ENCODE assay signal across 7 cellular contexts in genomic region chr1:235085411-235086117, GRCh38. TPM values are rescaled to one million over a fixed set of nuclear protein-coding genes. Genes with fewer than 3 reads are reported as not detected.
DNase-seq lines count a peak whose midpoint lies in the region; ATAC-seq, FAIRE-seq and TF ChIP-seq lines count a peak whose summit lies in the region.
"Not testable (repeated sequence)": the region's sequence is repeated elsewhere in the genome, so short reads cannot be mapped to it uniquely, and the experiment has no call there.

No MANE protein-coding gene starts in this region.

- peak overlapping the region; percentile 38; the same call in 1 of the 2 replicates for H2AFZ ChIP-seq in K562 (ENCODE audit: low read depth, low read length)
- H2AFZ ChIP-seq in HepG2 (ENCODE audit: low read length); neural progenitor cell (replicated peaks): not testable (repeated sequence)

- not testable (repeated sequence) for H3K9me1 ChIP-seq in K562 (ENCODE audit: control insufficient read depth, insufficient read depth, low read length)

- DNase-seq in Panc1 (ENCODE audit: low read depth, low spot score); K562 (ENCODE audit: extremely low read depth in 1 of 4, low spot score in 3 of 4); neural progenitor cell (ENCODE audit: low spot score): not testable (repeated sequence)
- DNase-seq in HepG2 (ENCODE audit: low spot score) = peak; percentile 69

- H3K4me1 Mint-ChIP-seq in neural progenitor cell = peaks cover 35% of the 10 kb centered on the region
- peaks cover 14% of the 10 kb centered on the region for H3K4me1 Mint-ChIP-seq in stimulated activated memory B cell treated with anti-CD40 and anti-IgM and Interleukin-4, amounts not matched to agents 10 μg/mL and 1 μg/mL and 100 μg/mL, for 72 hours

- not testable (repeated sequence) for BruUV-seq in Panc1 (replicated peaks; lab: Mats Ljungman, UMichigan); K562 (replicated peaks; lab: Mats Ljungman, UMichigan); HepG2 (replicated peaks; lab: Mats Ljungman, UMichigan)

- in situ Hi-C loops in Panc1 (cut with HindIII; ENCODE audit: low pct_unique_long_range_greater_than_20kb, low sequenced_read_pairs) = not testable (repeated sequence)
- in situ Hi-C loops in K562 (cut with MboI) (loop anchor here (10.0 kb wide), 1 partner anchor 331 kb away; no protein-coding TSS in a partner anchor), HepG2 (cut with HindIII; ENCODE audit: extremely low pct_ligation_motif_present, low pct_unique_long_range_greater_than_20kb) (loop anchor here (10.0 kb wide), 2 partner anchors 191 to 361 kb away; no protein-coding TSS in a partner anchor)

- TF ChIP-seq CTCF in 22Rv1 (IDR thresholded peaks at IDR 0.05); Panc1 (IDR thresholded peaks at IDR 0.05); K562 (IDR thresholded peaks at IDR 0.05 in 2 of 3, conservative IDR thresholded peaks at IDR 0.05 in 1 of 3; ENCODE audit: insufficient read depth in 2 of 3, low read depth in 1 of 3, low read length in 3 of 3); HepG2 (CRISPR knock-in tag; IDR thresholded peaks at IDR 0.05); neural progenitor cell (IDR thresholded peaks at IDR 0.05): not testable (repeated sequence)

- H3K9me3 ChIP-seq in BLaER1 treated with 17β-estradiol and CSF1 and Interleukin-3, amounts not matched to agents 10 nM and 100 nM (replicated peaks in 1 of 11); Panc1 (ENCODE audit: control insufficient read depth, insufficient read depth, low read depth, low read length); K562 (replicated peaks; ENCODE audit: control insufficient read depth, insufficient read depth, low read depth, low read length); HepG2 (ENCODE audit: low read length); neural progenitor cell (ENCODE audit: low read depth): not testable (repeated sequence)

- peak overlapping the region in 6 of 11 experiments; percentile 8 to 74 (median 54); a peak in 8 of 22 replicates for H3K9ac ChIP-seq in BLaER1 treated with 17β-estradiol and CSF1 and Interleukin-3, amounts not matched to agents 10 nM and 100 nM
- H3K9ac ChIP-seq in K562 (ENCODE audit: insufficient read depth in 1 of 2, low read depth in 2 of 2, low read length in 2 of 2); neural progenitor cell: not testable (repeated sequence)
- 0 out of 2 replicates have a peak overlapping the region, but pooled peaks have one; percentile 0 for H3K9ac ChIP-seq in HepG2 (ENCODE audit: insufficient read depth, low read depth, low read length)

- POLR2A ChIA-PET in Panc1 (lab: Charles Lee) = not testable (repeated sequence)
- POLR2A ChIA-PET in K562 (lab: Yijun Ruan, JAX) = interaction anchor here (0.6 to 0.7 kb wide), 2 partner anchors 148 to 358 kb away, joined by 3 read pairs; no protein-coding TSS in a partner anchor
- POLR2A ChIA-PET in HepG2 (lab: Yijun Ruan, JAX) = interaction anchor here (0.7 to 7.8 kb wide), 15 partner anchors 11 to 586 kb away, joined by 3 to 117 read pairs (median 4); no protein-coding TSS in a partner anchor

- not testable (repeated sequence) for TF ChIP-seq EP300 in K562 (IDR thresholded peaks at IDR 0.05; ENCODE audit: low read length); HepG2 (IDR thresholded peaks at IDR 0.05; ENCODE audit: low read depth in 2 of 2, low read length in 2 of 2)
- 0 out of 2 replicates have a peak, but pooled peaks have one; percentile 43 for TF ChIP-seq EP300 in HepG2 (CRISPR knock-in tag; IDR thresholded peaks at IDR 0.05; ENCODE audit: borderline replicate concordance)

- not testable (repeated sequence) for H3K36me3 ChIP-seq in BLaER1 treated with 17β-estradiol and CSF1 and Interleukin-3, amounts not matched to agents 10 nM and 100 nM; Panc1 (ENCODE audit: control insufficient read depth, insufficient read depth, low read length); K562 (ENCODE audit: control insufficient read depth, insufficient read depth, low read length); HepG2 (replicated peaks in 1 of 2; ENCODE audit: control insufficient read depth in 1 of 2, insufficient read depth in 2 of 2, low read length in 2 of 2); neural progenitor cell

- H3F3A ChIP-seq in neural progenitor cell (ENCODE audit: low read depth) = peaks cover 33% of the 10 kb centered on the region

- intact Hi-C loops in Panc1 (cut with micrococcal nuclease; ENCODE audit: unreplicated experiment); K562 (cut with micrococcal nuclease): not testable (repeated sequence)
- intact Hi-C loops in HepG2 (cut with micrococcal nuclease; ENCODE audit: unreplicated experiment) = loop anchor here (10.0 kb wide), 1 partner anchor 331 kb away; no protein-coding TSS in a partner anchor

- H3K36me3 Mint-ChIP-seq in neural progenitor cell; stimulated activated memory B cell treated with anti-CD40 and anti-IgM and Interleukin-4, amounts not matched to agents 10 μg/mL and 1 μg/mL and 100 μg/mL, for 72 hours: not testable (repeated sequence)

- H3K27me3 ChIP-seq in BLaER1 treated with 17β-estradiol and CSF1 and Interleukin-3, amounts not matched to agents 10 nM and 100 nM; Panc1 (ENCODE audit: control insufficient read depth, insufficient read depth, low read length); K562 (ENCODE audit: control insufficient read depth in 2 of 2, insufficient read depth in 2 of 2, low read length in 2 of 2); HepG2 (ENCODE audit: control insufficient read depth in 1 of 2, insufficient read depth in 2 of 2, low read length in 2 of 2); neural progenitor cell: not testable (repeated sequence)

- ATAC-seq in Panc1; K562; HepG2; stimulated activated memory B cell treated with anti-CD40 and anti-IgM and Interleukin-4, amounts not matched to agents 10 μg/mL and 1 μg/mL and 100 μg/mL, for 72 hours: not testable (repeated sequence)

- H3K27ac Mint-ChIP-seq in neural progenitor cell = not testable (repeated sequence)
- H3K27ac Mint-ChIP-seq in stimulated activated memory B cell treated with anti-CD40 and anti-IgM and Interleukin-4, amounts not matched to agents 10 μg/mL and 1 μg/mL and 100 μg/mL, for 72 hours = peak overlapping the region; percentile 17

- not testable (repeated sequence) for H3K27me3 Mint-ChIP-seq in neural progenitor cell (ENCODE audit: insufficient read depth, low read depth); stimulated activated memory B cell treated with anti-CD40 and anti-IgM and Interleukin-4, amounts not matched to agents 10 μg/mL and 1 μg/mL and 100 μg/mL, for 72 hours

- TF ChIP-seq RAD21 in K562 (CRISPR knock-in tag; conservative IDR thresholded peaks at IDR 0.05 in 1 of 2, IDR thresholded peaks at IDR 0.05 in 1 of 2); HepG2 (CRISPR knock-in tag; IDR thresholded peaks at IDR 0.05): not testable (repeated sequence)

- not testable (repeated sequence) for H4K20me1 ChIP-seq in BLaER1 treated with 17β-estradiol and CSF1 and Interleukin-3, amounts not matched to agents 10 nM and 100 nM; K562 (replicated peaks; ENCODE audit: control insufficient read depth, insufficient read depth, low read length); HepG2 (ENCODE audit: insufficient read depth, low read length); neural progenitor cell (ENCODE audit: low read depth)

- not testable (repeated sequence) for H3K4me3 ChIP-seq in BLaER1 treated with 17β-estradiol and CSF1 and Interleukin-3, amounts not matched to agents 10 nM and 100 nM; Panc1 (ENCODE audit: low read depth in 2 of 2, low read length in 2 of 2); K562; HepG2 (replicated peaks in 1 of 3; ENCODE audit: insufficient read depth in 1 of 3, low read depth in 2 of 3, low read length in 3 of 3); neural progenitor cell

- H3K27ac ChIP-seq in 22Rv1 (peak overlapping the region; percentile 69), Panc1 (ENCODE audit: low read length) (peak overlapping the region; percentile 100), HepG2 (ENCODE audit: extremely low read length, insufficient read depth, low read length) (peak overlapping the region; percentile 55)
- peak overlapping the region in 8 of 11 experiments; percentile 32 to 96 (median 88); a peak in 12 of 22 replicates for H3K27ac ChIP-seq in BLaER1 treated with 17β-estradiol and CSF1 and Interleukin-3, amounts not matched to agents 10 nM and 100 nM
- H3K27ac ChIP-seq in K562 (ENCODE audit: extremely low read depth, low read depth, low read length); neural progenitor cell: not testable (repeated sequence)

- peaks cover 48 to 58% (median 56%) of the 10 kb centered on the region in 10 experiments for H3K4me1 ChIP-seq in BLaER1 treated with 17β-estradiol and CSF1 and Interleukin-3, amounts not matched to agents 10 nM and 100 nM
- H3K4me1 ChIP-seq in Panc1 (ENCODE audit: control insufficient read depth, insufficient read depth, low read length) = peaks cover 47% of the 10 kb centered on the region
- peaks cover 15 to 16% of the 10 kb centered on the region in 2 experiments for H3K4me1 ChIP-seq in K562 (replicated peaks in 1 of 2; ENCODE audit: control insufficient read depth in 2 of 2, insufficient read depth in 2 of 2, low read length in 2 of 2)
- H3K4me1 ChIP-seq in HepG2 (ENCODE audit: insufficient read depth, low read length) = peaks cover 54% of the 10 kb centered on the region
- peaks cover 21% of the 10 kb centered on the region for H3K4me1 ChIP-seq in neural progenitor cell

- not testable (repeated sequence) for H3K79me2 ChIP-seq in K562 (ENCODE audit: control insufficient read depth, insufficient read depth, low read length); HepG2 (ENCODE audit: insufficient read depth, low read length); neural progenitor cell (ENCODE audit: low read depth)

- CTCF ChIA-PET in Panc1 (lab: Charles Lee); K562 (lab: Yijun Ruan, JAX; ENCODE audit: low intra/inter-chr PET ratio); HepG2 (lab: Yijun Ruan, JAX; ENCODE audit: low intra/inter-chr PET ratio, low total read pairs): not testable (repeated sequence)

- 52% methylated on average over 12 of the region's 12 CpGs for WGBS in K562 (ENCODE audit: insufficient coverage, low coverage, missing lambda C conversion rate)
- WGBS in HepG2 (ENCODE audit: low lambda C conversion rate) = 58% methylated on average over 12 of the region's 12 CpGs

- H3K9me3 Mint-ChIP-seq in neural progenitor cell; stimulated activated memory B cell treated with anti-CD40 and anti-IgM and Interleukin-4, amounts not matched to agents 10 μg/mL and 1 μg/mL and 100 μg/mL, for 72 hours: not testable (repeated sequence)

- not testable (repeated sequence) for TF ChIP-seq POLR2A in K562 (conservative IDR thresholded peaks at IDR 0.05); HepG2 (IDR thresholded peaks at IDR 0.05; ENCODE audit: insufficient read depth in 1 of 2, low read depth in 2 of 2, low read length in 2 of 2)

- H3K4me2 ChIP-seq in BLaER1 treated with 17β-estradiol and CSF1 and Interleukin-3, amounts not matched to agents 10 nM and 100 nM = peak overlapping the region in 10 of 11 experiments; percentile 48 to 90 (median 83); a peak in 16 of 22 replicates
- H3K4me2 ChIP-seq in K562 (ENCODE audit: insufficient read depth, low read length); neural progenitor cell: not testable (repeated sequence)
- 0 out of 2 replicates have a peak overlapping the region, but pooled peaks have one; percentile 16 for H3K4me2 ChIP-seq in HepG2 (ENCODE audit: low read depth, low read length)

- not testable (repeated sequence) for FAIRE-seq in K562 (lab: Jason Lieb, UNC)
- FAIRE-seq in HepG2 (lab: Jason Lieb, UNC) = peak; percentile 40

- H3K4me3 Mint-ChIP-seq in neural progenitor cell = peak overlapping the region; percentile 10
- not testable (repeated sequence) for H3K4me3 Mint-ChIP-seq in stimulated activated memory B cell treated with anti-CD40 and anti-IgM and Interleukin-4, amounts not matched to agents 10 μg/mL and 1 μg/mL and 100 μg/mL, for 72 hours

RNA-seq across cellular contexts. Expression of gene TOMM20, which starts 43.1 kb away (rescaled TPM):
- total RNA-seq in Panc1 (2021; ENCODE audit: unreplicated experiment) (101 TPM), K562 (2014; rRNA removed) (136 and 154 TPM in 2 replicates), K562 (2014; rRNA removed; fragmentation: Illumina TruSeq; extraction: Trizol) (165 and 211 TPM in 2 replicates), K562 (2015; rRNA removed; fragmentation: Illumina TruSeq; extraction: Trizol) (124 and 131 TPM in 2 replicates), K562 (2021) (222 and 252 TPM in 2 replicates), HepG2 (2016; rRNA removed; fragmentation: Illumina TruSeq; extraction: Trizol) (138 and 153 TPM in 2 replicates), neural progenitor cell (ENCODE audit: low replicate concordance) (154 and 212 TPM in 2 replicates)
- polyA plus RNA-seq in Panc1 (2012; ENCODE audit: insufficient read length) = 73.5 TPM
- 63.5 and 133 TPM in 2 replicates for total RNA-seq in K562 (2011; cell fraction: chromatin; rRNA removed; ENCODE audit: low replicate concordance)
- total RNA-seq in K562 (2011; cell fraction: nucleolus; rRNA removed) = 96.9 and 106 TPM in 2 replicates
- total RNA-seq in K562 (2011; cell fraction: nucleoplasm; rRNA removed) = 165 and 259 TPM in 2 replicates
- polyA plus RNA-seq in K562 (2011; rRNA removed) (334 and 469 TPM in 2 replicates), K562 (2014; fragmentation: Illumina TruSeq; extraction: Trizol) (231 and 254 TPM in 2 replicates), K562 (2014; fragmentation: Nextera tagmentation; extraction: Ambion mirVana) (100 to 1,000 TPM in 1 of 2 experiments, 10 to 100 TPM in 1; 70.6 to 102 TPM), K562 (2014; rRNA removed) (159 and 165 TPM in 2 replicates), HepG2 (2011; rRNA removed) (298 and 376 TPM in 2 replicates)
- 47.6 and 124 TPM in 2 replicates for polyA plus RNA-seq in K562 (2011; cell fraction: cytosol; rRNA removed)
- polyA plus RNA-seq in K562 (2011; cell fraction: nucleus; rRNA removed) = 46.1 and 107 TPM in 2 replicates
- polyA plus RNA-seq in K562 (2012) = 197 and 293 TPM in 2 replicates
- 154 and 231 TPM in 2 replicates for polyA minus RNA-seq in K562 (2011; rRNA and poly(A)+ RNA removed)
- polyA minus RNA-seq in K562 (2011; cell fraction: cytosol; rRNA and poly(A)+ RNA removed) = 110 and 119 TPM in 2 replicates
- polyA minus RNA-seq in K562 (2011; cell fraction: nucleus; rRNA and poly(A)+ RNA removed) = 35.9 and 64.5 TPM in 2 replicates
- 69.4 and 87.9 TPM in 2 replicates for total RNA-seq in HepG2 (2016; cell fraction: cytosol; rRNA removed; fragmentation: Illumina TruSeq; extraction: Trizol; ENCODE audit: low read depth)
- total RNA-seq in HepG2 (2016; cell fraction: insoluble cytoplasmic fraction; rRNA removed; fragmentation: Illumina TruSeq; extraction: Trizol) = 150 and 155 TPM in 2 replicates
- total RNA-seq in HepG2 (2016; cell fraction: membrane; rRNA removed; fragmentation: Illumina TruSeq; extraction: Trizol) = 161 and 181 TPM in 2 replicates
- 122 and 141 TPM in 2 replicates for total RNA-seq in HepG2 (2016; cell fraction: nucleus; rRNA removed; fragmentation: Illumina TruSeq; extraction: Trizol)
- 138 and 172 TPM in 2 replicates for polyA plus RNA-seq in HepG2 (2011; cell fraction: cytosol; rRNA removed)
- 48.3 and 58.7 TPM in 2 replicates for polyA plus RNA-seq in HepG2 (2011; cell fraction: nucleus; rRNA removed)
- 275 and 344 TPM in 2 replicates for polyA plus RNA-seq in HepG2 (2012)
- polyA plus RNA-seq in HepG2 (2016; cell fraction: cytosol; fragmentation: Illumina TruSeq; extraction: Trizol; ENCODE audit: low read depth) = 107 and 127 TPM in 2 replicates
- polyA plus RNA-seq in HepG2 (2016; cell fraction: insoluble cytoplasmic fraction; fragmentation: Illumina TruSeq; extraction: Trizol; ENCODE audit: low read depth) = 138 and 146 TPM in 2 replicates
- polyA plus RNA-seq in HepG2 (2016; cell fraction: membrane; fragmentation: Illumina TruSeq; extraction: Trizol; ENCODE audit: low read depth) = 182 and 204 TPM in 2 replicates
- 192 and 196 TPM in 2 replicates for polyA plus RNA-seq in HepG2 (2016; cell fraction: nucleus; fragmentation: Illumina TruSeq; extraction: Trizol; ENCODE audit: insufficient read depth, low read depth)
- polyA minus RNA-seq in HepG2 (2011; rRNA and poly(A)+ RNA removed; ENCODE audit: low replicate concordance) = 29.6 and 82.1 TPM in 2 replicates
- 136 and 144 TPM in 2 replicates for polyA minus RNA-seq in HepG2 (2011; cell fraction: cytosol; rRNA and poly(A)+ RNA removed)
- 77.8 and 97.8 TPM in 2 replicates for polyA minus RNA-seq in HepG2 (2011; cell fraction: nucleus; rRNA and poly(A)+ RNA removed)
